In genomic region chr1:3727042-3727824, GRCh38 we compare ENCODE assay signal across 10 cellular contexts. TPM values are rescaled to one million over a fixed set of nuclear protein-coding genes. Genes with fewer than 3 reads are reported as not detected.
DNase-seq lines count a peak whose midpoint lies in the region; TF ChIP-seq lines count a peak whose summit lies in the region.
"Had no signal": no experiment of that assay in that cellular context is flagged by ENCODE, and none has a peak within 500 bp of the region (broad histone marks: within the 10 kb centered on the region; RNA-seq: fewer than 3 reads in every experiment).

No MANE protein-coding gene starts in this region.

- no peaks in the 10 kb centered on the region; the same call in 1 of the 2 replicates for H3K27me3 ChIP-seq in H9 (ENCODE audit: insufficient read depth, low read length)

- H3K27ac Mint-ChIP-seq in H9 = no peak overlapping the region
- H3K27ac Mint-ChIP-seq in activated naive CD4-positive, alpha-beta T cell treated with anti-CD3 and anti-CD28 coated beads, Interleukin-2, amount 10 ng/mL, durations not matched to agents 7 days and 5 days = no peak overlapping the region
- no peak overlapping the region for H3K27ac Mint-ChIP-seq in Calu3 (ENCODE audit: unreplicated experiment)

- no peak overlapping the region for H3K9ac ChIP-seq in H9 (ENCODE audit: extremely low read depth, insufficient read length, low read length)

- H3K23me2 ChIP-seq in H9 (ENCODE audit: insufficient read length, low read depth, low read length, poor library complexity, severe bottlenecking) = no peaks in the 10 kb centered on the region

- H3K79me2 ChIP-seq in H9 (ENCODE audit: insufficient read depth, low read length) = no peaks in the 10 kb centered on the region

- TF ChIP-seq CTCF in H9 (conservative IDR thresholded peaks at IDR 0.05) (peak; percentile 74), Calu3 (IDR thresholded peaks at IDR 0.05; ENCODE audit: unreplicated experiment) (no peak)

- H3K9me3 ChIP-seq in H9 (ENCODE audit: control insufficient read depth, low read depth, low read length) = no peaks in the 10 kb centered on the region

- DNase-seq in AG20443 (ENCODE audit: low spot score) (peak; percentile 71), H9 (peak; percentile 80), kidney tubule cell (ENCODE audit: low spot score) (peak; percentile 26), NCI-H2171 (lab: John Stamatoyannopoulos, UW) (no peak), ureter (ENCODE audit: low spot score) (no peak), Calu3 (no peak)
- peak; percentile 37 for DNase-seq in activated naive CD4-positive, alpha-beta T cell treated with anti-CD3 and anti-CD28 coated beads, Interleukin-2, amount 10 ng/mL, durations not matched to agents 7 days and 5 days
- DNase-seq in NK-92 treated with Interleukin-12 subunit alpha and Interleukin-12 subunit beta, amount 100 ng/mL, for 24 hours (lab: John Stamatoyannopoulos, UW) = no peak
- DNase-seq: NCI-H1092 had no signal

- H4K5ac ChIP-seq in H9 (ENCODE audit: insufficient read length, low read depth, low read length) = no peak overlapping the region

- no CpG with 5 or more reads among the region's 37 CpGs for WGBS in H9 (ENCODE audit: extremely low coverage, insufficient read length, low lambda C conversion rate)

- no peak overlapping the region for H2AFZ ChIP-seq in H9 (ENCODE audit: low read length)

- H3K9me3 Mint-ChIP-seq in H9 (no peaks in the 10 kb centered on the region), Calu3 (ENCODE audit: low read depth, unreplicated experiment) (no peaks in the 10 kb centered on the region)
- H3K9me3 Mint-ChIP-seq in activated naive CD4-positive, alpha-beta T cell treated with anti-CD3 and anti-CD28 coated beads, Interleukin-2, amount 10 ng/mL, durations not matched to agents 7 days and 5 days = no peaks in the 10 kb centered on the region

- H3K23ac ChIP-seq in H9 (ENCODE audit: insufficient read length, low read depth, low read length) = no peak overlapping the region

- H3K4me1 Mint-ChIP-seq in H9 (no peaks in the 10 kb centered on the region; a peak in 1 of 4 replicates), Calu3 (ENCODE audit: low read depth, unreplicated experiment) (no peaks in the 10 kb centered on the region)
- no peaks in the 10 kb centered on the region for H3K4me1 Mint-ChIP-seq in activated naive CD4-positive, alpha-beta T cell treated with anti-CD3 and anti-CD28 coated beads, Interleukin-2, amount 10 ng/mL, durations not matched to agents 7 days and 5 days

- H3K36me3 Mint-ChIP-seq in H9 (ENCODE audit: insufficient read depth in 1 of 3, low read depth in 3 of 3) (no peaks in the 10 kb centered on the region), Calu3 (ENCODE audit: insufficient read depth, unreplicated experiment) (no peaks in the 10 kb centered on the region)
- H3K36me3 Mint-ChIP-seq in activated naive CD4-positive, alpha-beta T cell treated with anti-CD3 and anti-CD28 coated beads, Interleukin-2, amount 10 ng/mL, durations not matched to agents 7 days and 5 days = no peaks in the 10 kb centered on the region

- no peak overlapping the region for H2BK15ac ChIP-seq in H9 (ENCODE audit: low read depth, low read length)

- H3K4me2 ChIP-seq in H9 (ENCODE audit: insufficient read depth, insufficient read length, low read length) = no peak overlapping the region

- no peaks in the 10 kb centered on the region for H3K4me1 ChIP-seq in H9 (ENCODE audit: insufficient read depth, low read length)

- no peak overlapping the region for H4K91ac ChIP-seq in H9 (ENCODE audit: insufficient read length, low read depth, low read length)

- H2BK12ac ChIP-seq in H9 (ENCODE audit: insufficient read length, low read depth, low read length) = no peak overlapping the region

- H3T11ph ChIP-seq in H9 (ENCODE audit: low read length) = no peak overlapping the region

- H3K56ac ChIP-seq in H9 (ENCODE audit: insufficient read length, low read depth, low read length) = no peak overlapping the region

- CTCF ChIA-PET in activated naive CD4-positive, alpha-beta T cell treated with anti-CD3 and anti-CD28 coated beads, Interleukin-2, amount 10 ng/mL, durations not matched to agents 7 days and 5 days (lab: Charles Lee) = interaction anchor here (0.8 to 1.6 kb wide), 3 partner anchors 107 to 236 kb away, joined by 3 to 4 read pairs (median 3); no protein-coding TSS in a partner anchor
- CTCF ChIA-PET in Calu3 (lab: Charles Lee) = interaction anchor here (0.6 kb wide), 1 partner anchor 44 kb away, joined by 3 read pairs; no protein-coding TSS in a partner anchor

- no peak overlapping the region for H2BK120ac ChIP-seq in H9 (ENCODE audit: low read depth, low read length, poor library complexity, severe bottlenecking)

- no peak overlapping the region for H3K4ac ChIP-seq in H9 (ENCODE audit: low read depth, low read length)

- H3K4me3 Mint-ChIP-seq in H9 = no peak overlapping the region
- H3K4me3 Mint-ChIP-seq in activated naive CD4-positive, alpha-beta T cell treated with anti-CD3 and anti-CD28 coated beads, Interleukin-2, amount 10 ng/mL, durations not matched to agents 7 days and 5 days = no peak overlapping the region
- no peak overlapping the region for H3K4me3 Mint-ChIP-seq in Calu3 (ENCODE audit: low read depth, unreplicated experiment)

- H3K27ac ChIP-seq in H9 (ENCODE audit: insufficient read length, low read depth, low read length) = no peak overlapping the region

- intact Hi-C loops in Calu3 (cut with micrococcal nuclease; ENCODE audit: unreplicated experiment) = loop anchor here (10.0 kb wide), 1 partner anchor 72 kb away; the partner anchor contains the start of genes TP73 and WRAP73

- H2AK5ac ChIP-seq in H9 (ENCODE audit: insufficient read length, low read length) = no peak overlapping the region

- no peak overlapping the region for H2BK5ac ChIP-seq in H9 (ENCODE audit: insufficient read length, low read length)

- H4K8ac ChIP-seq in H9 (replicated peaks; ENCODE audit: insufficient read length, low read depth, low read length) = no peak overlapping the region

- no peaks in the 10 kb centered on the region for H3K79me1 ChIP-seq in H9 (ENCODE audit: insufficient read depth, low read depth, low read length, poor library complexity, severe bottlenecking)

- no peaks in the 10 kb centered on the region for H4K20me1 ChIP-seq in H9 (ENCODE audit: control insufficient read depth, insufficient read depth, insufficient read length)

- no peak overlapping the region for H2BK20ac ChIP-seq in H9 (ENCODE audit: low read depth, low read length, poor library complexity, severe bottlenecking)

- H3K18ac ChIP-seq in H9 (ENCODE audit: insufficient read length, low read depth, low read length) = no peak overlapping the region

- no TSS peak for BruUV-seq in Calu3 (replicated peaks; lab: Mats Ljungman, UMichigan)

- no peak overlapping the region for H3K14ac ChIP-seq in H9 (ENCODE audit: insufficient read depth, low read length)

- peaks cover 5% of the 10 kb centered on the region for H3K27me3 Mint-ChIP-seq in H9 (ENCODE audit: low read depth)
- peaks cover 19% of the 10 kb centered on the region for H3K27me3 Mint-ChIP-seq in activated naive CD4-positive, alpha-beta T cell treated with anti-CD3 and anti-CD28 coated beads, Interleukin-2, amount 10 ng/mL, durations not matched to agents 7 days and 5 days
- H3K27me3 Mint-ChIP-seq in Calu3 (ENCODE audit: unreplicated experiment) = peaks cover 8% of the 10 kb centered on the region

RNA-seq across cellular contexts. Expression of gene CCDC27, which starts 25.0 kb away (rescaled TPM):
- total RNA-seq in H9 (2021) (not detected in 2 replicates), ureter (not detected), Calu3 (2022) (not detected in 2 replicates)
- total RNA-seq: lung had no signal

RNA-seq across cellular contexts. Expression of gene SMIM1, which starts 45.3 kb away (rescaled TPM):
- total RNA-seq in H9 (2021) = 5.3 and 7.3 TPM in 2 replicates
- 9.6 TPM for total RNA-seq in ureter
- 2.7 and 4.2 TPM in 2 replicates for total RNA-seq in Calu3 (2022)

Comparison
In these comparisons a context has a peak if more than half of its experiments do, and no peak if none do; other contexts are left out.
1. DNase-seq: peak in AG20443 (single experiment), H9 (single experiment), activated naive CD4-positive, alpha-beta T cell treated with anti-CD3 and anti-CD28 coated beads, Interleukin-2, amount 10 ng/mL, durations not matched to agents 7 days and 5 days (single experiment) and kidney tubule cell (single experiment); none in NCI-H2171 (single experiment), ureter (single experiment), Calu3 (single experiment) and NK-92 treated with Interleukin-12 subunit alpha and Interleukin-12 subunit beta, amount 100 ng/mL, for 24 hours (single experiment).